In genomic region chr11:86461892-86462291, GRCh38 we compare ENCODE assay signal across 30 cellular contexts.
"Had no signal": no experiment of that assay in that cellular context is flagged by ENCODE, and none has a peak within 500 bp of the region (broad histone marks: within the 10 kb centered on the region; RNA-seq: fewer than 3 reads in every experiment).

No MANE protein-coding gene starts in this region.

- H3K4me1 Mint-ChIP-seq: activated B cell treated with CpG ODN at 0.5 μM for 24 hours; activated CD4-positive, alpha-beta memory T cell treated with anti-CD3 and anti-CD28 coated beads, Interleukin-2, amount 10 ng/mL, durations not matched to agents 7 days and 5 days; activated CD4-positive, alpha-beta T cell treated with anti-CD3 and anti-CD28 coated beads, Interleukin-2, amount 10 ng/mL, durations not matched to agents 7 days and 5 days; activated naive CD4-positive, alpha-beta T cell treated with anti-CD3 and anti-CD28 coated beads, Interleukin-2, amount 10 ng/mL, durations not matched to agents 7 days and 5 days; activated naive CD8-positive, alpha-beta T cell treated with anti-CD3 and anti-CD28 coated beads, Interleukin-2, amount 10 ng/mL, durations not matched to agents 7 days and 5 days had no signal

- H3K4me3 Mint-ChIP-seq: activated B cell treated with CpG ODN at 0.5 μM for 24 hours; activated CD4-positive, alpha-beta memory T cell treated with anti-CD3 and anti-CD28 coated beads, Interleukin-2, amount 10 ng/mL, durations not matched to agents 7 days and 5 days; activated CD4-positive, alpha-beta T cell treated with anti-CD3 and anti-CD28 coated beads for 36 hours; activated CD4-positive, alpha-beta T cell treated with anti-CD3 and anti-CD28 coated beads, Interleukin-2, amount 10 ng/mL, durations not matched to agents 7 days and 5 days; activated naive CD4-positive, alpha-beta T cell treated with anti-CD3 and anti-CD28 coated beads, Interleukin-2, amount 10 ng/mL, durations not matched to agents 7 days and 5 days; activated naive CD8-positive, alpha-beta T cell treated with anti-CD3 and anti-CD28 coated beads, Interleukin-2, amount 10 ng/mL, durations not matched to agents 7 days and 5 days; activated T-cell treated with anti-CD3 and anti-CD28 coated beads, Interleukin-2, amount 50 U/mL, for 24 hours; activated T-cell treated with anti-CD3 and anti-CD28 coated beads, Interleukin-2, amount 50 U/mL, for 72 hours; brain; T-helper 17 cell; T-helper 2 cell treated with Interferon-gamma antibody and Interleukin-4, amounts not matched to agents 5 μg/mL and 100 μg/mL, for 36 hours had no signal

- H3K27ac ChIP-seq: ascending aorta, cardiac muscle cell, colonic mucosa, esophagus squamous epithelium, WERI-Rb-1 had no signal

- H3K36me3 ChIP-seq: ascending aorta, breast epithelium, cardiac muscle cell, colonic mucosa had no signal

- H3K27me3 Mint-ChIP-seq: activated B cell treated with CpG ODN at 0.5 μM for 24 hours; activated CD4-positive, alpha-beta memory T cell treated with anti-CD3 and anti-CD28 coated beads, Interleukin-2, amount 10 ng/mL, durations not matched to agents 7 days and 5 days; activated CD4-positive, alpha-beta T cell treated with anti-CD3 and anti-CD28 coated beads for 36 hours; activated CD4-positive, alpha-beta T cell treated with anti-CD3 and anti-CD28 coated beads, Interleukin-2, amount 10 ng/mL, durations not matched to agents 7 days and 5 days; activated naive CD4-positive, alpha-beta T cell treated with anti-CD3 and anti-CD28 coated beads, Interleukin-2, amount 10 ng/mL, durations not matched to agents 7 days and 5 days; activated naive CD8-positive, alpha-beta T cell treated with anti-CD3 and anti-CD28 coated beads, Interleukin-2, amount 10 ng/mL, durations not matched to agents 7 days and 5 days; activated T-cell treated with anti-CD3 and anti-CD28 coated beads, Interleukin-2, amount 50 U/mL, for 24 hours; brain; T-helper 17 cell had no signal

- H3K4me3 ChIP-seq: ascending aorta, breast epithelium, cardiac muscle cell, colonic mucosa, esophagus squamous epithelium had no signal

- H3K9me3 ChIP-seq: ascending aorta, breast epithelium, colonic mucosa, esophagus squamous epithelium had no signal

- H3K27ac Mint-ChIP-seq: activated B cell treated with CpG ODN at 0.5 μM for 24 hours; activated CD4-positive, alpha-beta memory T cell treated with anti-CD3 and anti-CD28 coated beads, Interleukin-2, amount 10 ng/mL, durations not matched to agents 7 days and 5 days; activated CD4-positive, alpha-beta T cell treated with anti-CD3 and anti-CD28 coated beads for 36 hours; activated CD4-positive, alpha-beta T cell treated with anti-CD3 and anti-CD28 coated beads, Interleukin-2, amount 10 ng/mL, durations not matched to agents 7 days and 5 days; activated naive CD4-positive, alpha-beta T cell treated with anti-CD3 and anti-CD28 coated beads, Interleukin-2, amount 10 ng/mL, durations not matched to agents 7 days and 5 days; activated naive CD4-positive, alpha-beta T cell treated with anti-CD3 and anti-CD28 coated beads, Interleukin-2, amount 50 U/mL, for 72 hours; activated naive CD8-positive, alpha-beta T cell treated with anti-CD3 and anti-CD28 coated beads, Interleukin-2, amount 10 ng/mL, durations not matched to agents 7 days and 5 days; activated T-cell treated with anti-CD3 and anti-CD28 coated beads, Interleukin-2, amount 50 U/mL, for 24 hours; activated T-cell treated with anti-CD3 and anti-CD28 coated beads, Interleukin-2, amount 50 U/mL, for 72 hours; T-helper 2 cell treated with Interferon-gamma antibody and Interleukin-4, amounts not matched to agents 5 μg/mL and 100 μg/mL, for 36 hours had no signal

- H3K4me1 ChIP-seq: colonic mucosa had no signal

- H3K36me3 Mint-ChIP-seq: activated naive CD4-positive, alpha-beta T cell treated with anti-CD3 and anti-CD28 coated beads, Interleukin-2, amount 10 ng/mL, durations not matched to agents 7 days and 5 days; activated naive CD8-positive, alpha-beta T cell treated with anti-CD3 and anti-CD28 coated beads, Interleukin-2, amount 10 ng/mL, durations not matched to agents 7 days and 5 days; brain had no signal

- ATAC-seq: activated CD4-positive, alpha-beta T cell treated with anti-CD3 and anti-CD28 coated beads for 36 hours; activated CD4-positive, CD25-positive, alpha-beta regulatory T cell treated with anti-CD3 and anti-CD28 coated beads, Interleukin-2, amount 50 U/mL, for 24 hours; activated naive CD4-positive, alpha-beta T cell treated with anti-CD3 and anti-CD28 coated beads, Interleukin-2, amount 50 U/mL, for 72 hours; activated T-cell treated with anti-CD3 and anti-CD28 coated beads, Interleukin-2, amount 50 U/mL, for 72 hours; T-helper 17 cell had no signal

- H3K27me3 ChIP-seq: ascending aorta, breast epithelium, cardiac muscle cell, colonic mucosa, esophagus squamous epithelium had no signal

- DNase-seq: activated B cell treated with CpG ODN at 0.5 μM for 24 hours; activated CD4-positive, alpha-beta memory T cell treated with anti-CD3 and anti-CD28 coated beads, Interleukin-2, amount 10 ng/mL, durations not matched to agents 7 days and 5 days; activated CD4-positive, alpha-beta T cell treated with anti-CD3 and anti-CD28 coated beads for 36 hours; activated CD4-positive, alpha-beta T cell treated with anti-CD3 and anti-CD28 coated beads, Interleukin-2, amount 10 ng/mL, durations not matched to agents 7 days and 5 days; activated CD4-positive, alpha-beta T cell treated with anti-CD3 and anti-CD28 coated beads, Interleukin-2, amount 50 U/mL, for 4 hours; activated CD8-positive, alpha-beta memory T cell treated with anti-CD3 and anti-CD28 coated beads, Interleukin-2, amount 50 U/mL, for 48 hours; activated gamma-delta T cell; activated naive CD4-positive, alpha-beta T cell; activated naive CD4-positive, alpha-beta T cell treated with anti-CD3 and anti-CD28 coated beads, Interleukin-2, amount 10 ng/mL, durations not matched to agents 7 days and 5 days; activated naive CD8-positive, alpha-beta T cell treated with anti-CD3 and anti-CD28 coated beads, Interleukin-2, amount 10 ng/mL, durations not matched to agents 7 days and 5 days; activated T-cell treated with anti-CD3 and anti-CD28 coated beads for 4 hours; activated T-cell treated with anti-CD3 and anti-CD28 coated beads, Interleukin-2, amount 50 U/mL, for 24 hours; activated T-cell treated with anti-CD3 and anti-CD28 coated beads, Interleukin-2, amount 50 U/mL, for 72 hours; central memory CD4-positive, alpha-beta T cell; cerebellar nuclear complex; colonic mucosa; effector CD8-positive, alpha-beta T cell; esophagus squamous epithelium; foreskin melanocyte; T-helper 1 cell; T-helper 17 cell; T1000; WERI-Rb-1 had no signal

- H3K9me3 Mint-ChIP-seq: activated B cell treated with CpG ODN at 0.5 μM for 24 hours; activated CD4-positive, alpha-beta memory T cell treated with anti-CD3 and anti-CD28 coated beads, Interleukin-2, amount 10 ng/mL, durations not matched to agents 7 days and 5 days; activated CD4-positive, alpha-beta T cell treated with anti-CD3 and anti-CD28 coated beads, Interleukin-2, amount 10 ng/mL, durations not matched to agents 7 days and 5 days; activated naive CD4-positive, alpha-beta T cell treated with anti-CD3 and anti-CD28 coated beads, Interleukin-2, amount 10 ng/mL, durations not matched to agents 7 days and 5 days; activated naive CD4-positive, alpha-beta T cell treated with anti-CD3 and anti-CD28 coated beads, Interleukin-2, amount 50 U/mL, for 72 hours; activated naive CD8-positive, alpha-beta T cell treated with anti-CD3 and anti-CD28 coated beads, Interleukin-2, amount 10 ng/mL, durations not matched to agents 7 days and 5 days; activated T-cell treated with anti-CD3 and anti-CD28 coated beads, Interleukin-2, amount 50 U/mL, for 24 hours; activated T-cell treated with anti-CD3 and anti-CD28 coated beads, Interleukin-2, amount 50 U/mL, for 72 hours; brain; T-helper 2 cell treated with Interferon-gamma antibody and Interleukin-4, amounts not matched to agents 5 μg/mL and 100 μg/mL, for 36 hours had no signal
